Comparison of ENCODE assay signal across 1 cellular context in genomic region chr5:81301221-81302015, GRCh38.
TF ChIP-seq lines count a peak whose summit lies in the region.

ZCCHC9 (plus strand) TSS chr5:81301587; CDS start chr5:81304758, 3,171 bp downstream.

TF ChIP-seq in HepG2, 621 proteins besides CTCF, POLR2A, EP300 and RAD21 (continued from another document and continues in another):
- TF ChIP-seq TIGD3 (CRISPR knock-in tag; IDR thresholded peaks at IDR 0.05; ENCODE audit: borderline replicate concordance): 0 out of 2 replicates have a peak, but pooled peaks have one; percentile 21
- peak; percentile 87 for TF ChIP-seq ZGPAT (CRISPR knock-in tag; IDR thresholded peaks at IDR 0.05)
- 0 out of 2 replicates have a peak, but pooled peaks have one; percentile 16 for TF ChIP-seq CEBPG (CRISPR knock-in tag; IDR thresholded peaks at IDR 0.05)
- no peak; the same call in 1 of the 2 replicates for TF ChIP-seq PRDM15 (CRISPR knock-in tag; IDR thresholded peaks at IDR 0.05)
- peak; percentile 75; the same call in 1 of the 2 replicates for TF ChIP-seq SMAD1 (CRISPR knock-in tag; IDR thresholded peaks at IDR 0.05; ENCODE audit: borderline replicate concordance, low read depth)
- peak; percentile 77; the same call in 1 of the 2 replicates for TF ChIP-seq TFDP1 (CRISPR knock-in tag; IDR thresholded peaks at IDR 0.05; ENCODE audit: borderline replicate concordance)
- TF ChIP-seq THRA (CRISPR knock-in tag; IDR thresholded peaks at IDR 0.05; ENCODE audit: borderline replicate concordance): peak; percentile 60; the same call in 1 of the 2 replicates
- no peak for TF ChIP-seq ZNF256 (CRISPR knock-in tag; conservative IDR thresholded peaks at IDR 0.05)
- peak; percentile 78; the same call in 1 of the 2 replicates for TF ChIP-seq ZIK1 (CRISPR knock-in tag; IDR thresholded peaks at IDR 0.05; ENCODE audit: borderline replicate concordance, low read depth)
- no peak for TF ChIP-seq PCBP1 (IDR thresholded peaks at IDR 0.05; ENCODE audit: borderline replicate concordance, low read depth, low read length)
- peak; percentile 76 for TF ChIP-seq ZNF788 (CRISPR knock-in tag; IDR thresholded peaks at IDR 0.05; ENCODE audit: borderline replicate concordance)
- no peak for TF ChIP-seq AHR (CRISPR knock-in tag; IDR thresholded peaks at IDR 0.05)
- peak; percentile 85; the same call in 2 of the 3 replicates for TF ChIP-seq MXI1 (IDR thresholded peaks at IDR 0.05; ENCODE audit: borderline replicate concordance, low read depth, low read length)
- TF ChIP-seq KLF11 (CRISPR knock-in tag; IDR thresholded peaks at IDR 0.05): peak; percentile 88; the same call in 1 of the 2 replicates
- TF ChIP-seq LBX2 (CRISPR knock-in tag; IDR thresholded peaks at IDR 0.05; ENCODE audit: borderline replicate concordance): peak; percentile 65; the same call in 1 of the 2 replicates
- TF ChIP-seq TFAP4 (IDR thresholded peaks at IDR 0.05; ENCODE audit: borderline replicate concordance, low read depth): peak; percentile 78
- no peak; the same call in 1 of the 2 replicates for TF ChIP-seq RFXANK (CRISPR knock-in tag; IDR thresholded peaks at IDR 0.05)
- TF ChIP-seq TBX3 (IDR thresholded peaks at IDR 0.05; ENCODE audit: borderline replicate concordance): no peak; the same call in 1 of the 2 replicates
- no peak for TF ChIP-seq ZNF30 (CRISPR knock-in tag; IDR thresholded peaks at IDR 0.05)
- TF ChIP-seq ZNF569 (CRISPR knock-in tag; IDR thresholded peaks at IDR 0.05; ENCODE audit: borderline replicate concordance): 0 out of 2 replicates have a peak, but pooled peaks have one; percentile 42
- no peak for TF ChIP-seq CAMTA2 (CRISPR knock-in tag; IDR thresholded peaks at IDR 0.05; ENCODE audit: borderline replicate concordance)
- TF ChIP-seq AFF4 (CRISPR knock-in tag; IDR thresholded peaks at IDR 0.05): 0 out of 2 replicates have a peak, but pooled peaks have one; percentile 7
- no peak for TF ChIP-seq DMTF1 (CRISPR knock-in tag; IDR thresholded peaks at IDR 0.05)
- no peak for TF ChIP-seq SNRNP70 (IDR thresholded peaks at IDR 0.05; ENCODE audit: low read depth, low read length)
- TF ChIP-seq SATB2 (CRISPR knock-in tag; IDR thresholded peaks at IDR 0.05): no peak
- TF ChIP-seq ZNF512 (CRISPR knock-in tag; IDR thresholded peaks at IDR 0.05): no peak
- no peak for TF ChIP-seq TCF7 (IDR thresholded peaks at IDR 0.05; ENCODE audit: low read depth)
- peak; percentile 98 for TF ChIP-seq CREB1 (IDR thresholded peaks at IDR 0.05)
- TF ChIP-seq CREB1 (CRISPR knock-in tag; IDR thresholded peaks at IDR 0.05): peak; percentile 99
- TF ChIP-seq ZNF619 (CRISPR knock-in tag; IDR thresholded peaks at IDR 0.05): peak; percentile 79; the same call in 1 of the 2 replicates
- peak in 1 of 2 experiments; percentile 43; a peak in 2 of 4 replicates for TF ChIP-seq ATF4 (CRISPR knock-in tag; IDR thresholded peaks at IDR 0.05)
- TF ChIP-seq ZKSCAN8 (CRISPR knock-in tag; IDR thresholded peaks at IDR 0.05; ENCODE audit: borderline replicate concordance): peak; percentile 61; the same call in 1 of the 2 replicates
- 0 out of 2 replicates have a peak, but pooled peaks have one; percentile 51 for TF ChIP-seq GPN1 (CRISPR knock-in tag; IDR thresholded peaks at IDR 0.05; ENCODE audit: borderline replicate concordance)
- TF ChIP-seq ZNF337 (CRISPR knock-in tag; IDR thresholded peaks at IDR 0.05; ENCODE audit: borderline replicate concordance, low read depth): peak; percentile 36; the same call in 1 of the 2 replicates
